16 cellular contexts compared by ENCODE assay signal in genomic region chr9:76877961-76878360, GRCh38.
"Had no signal": no experiment of that assay in that cellular context is flagged by ENCODE, and none has a peak within 500 bp of the region (broad histone marks: within the 10 kb centered on the region; RNA-seq: fewer than 3 reads in every experiment).

No MANE protein-coding gene starts in this region.

- ATAC-seq: activated T-helper 17 cell treated with anti-CD3 and anti-CD28 coated beads, Interleukin-2, amount 50 U/mL, for 72 hours; heart right ventricle; SK-N-SH treated with all-trans-retinoic acid at 6 μM for 48 hours had no signal

- H3K27ac ChIP-seq: adrenal gland, brain microvascular endothelial cell, heart right ventricle, left ventricle myocardium inferior, ovary, skin epidermis had no signal

- H3K9me3 ChIP-seq: adrenal gland, heart right ventricle, left ventricle myocardium inferior, ovary had no signal

- H3K4me3 ChIP-seq: adrenal gland, heart right ventricle, left ventricle myocardium inferior, ovary, skin epidermis had no signal

- H3K4me1 ChIP-seq: adrenal gland, left ventricle myocardium inferior had no signal

- H3K36me3 ChIP-seq: adrenal gland, brain microvascular endothelial cell, heart right ventricle, left ventricle myocardium inferior, ovary had no signal

- H3K27me3 ChIP-seq: adrenal gland, brain microvascular endothelial cell, ovary had no signal

- DNase-seq: activated CD4-positive, alpha-beta T cell treated with anti-CD3 and anti-CD28 coated beads, Interleukin-2, amount 50 U/mL, for 1 hour; activated naive CD4-positive, alpha-beta T cell treated with anti-CD3 and anti-CD28 coated beads, Interleukin-2, amount 10 ng/mL, durations not matched to agents 7 days and 5 days; activated T-cell treated with anti-CD3 and anti-CD28 coated beads for 4 hours; brain microvascular endothelial cell; cerebellar nuclear complex; dermis blood vessel endothelial cell; foreskin melanocyte; heart right ventricle; left ventricle myocardium inferior; mesenchymal stem cell; ovary; retina had no signal
